In the genomic region with DNA sequence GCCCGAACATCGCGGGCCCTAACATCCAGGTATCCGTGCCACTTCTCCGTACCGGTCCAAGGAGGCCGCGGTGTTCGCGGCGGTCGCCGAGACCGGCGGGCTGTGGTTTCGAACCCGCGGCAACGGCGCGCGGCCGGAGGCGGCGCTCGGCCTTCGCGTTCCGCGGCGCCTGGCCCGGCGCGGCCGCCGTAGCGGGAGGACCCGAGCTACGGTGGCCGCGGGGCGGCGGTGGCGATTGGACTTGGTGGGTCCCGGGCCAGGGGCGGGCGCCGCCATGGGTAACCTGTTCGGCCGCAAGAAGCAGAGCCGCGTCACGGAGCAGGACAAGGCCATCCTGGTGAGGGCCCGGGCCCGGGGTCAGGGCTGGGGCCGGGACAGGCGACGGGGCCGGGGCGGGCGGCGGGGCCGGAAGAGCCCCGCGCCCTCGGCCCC, we compare ENCODE assay signal across 1 cellular context.
A peak's percentile ranks its signal among the peaks of the same experiment; 100 is the strongest.
TF ChIP-seq lines count a peak whose summit lies in the region.

A gene (plus strand): TSS at position 197 of the 432 bp plus-strand sequence. CDS start 78 bp downstream, at position 275.

TF ChIP-seq in K562, 482 proteins besides CTCF, POLR2A, EP300 and RAD21 (continued from another document and continues in another):
- TF ChIP-seq, protein P1, sequence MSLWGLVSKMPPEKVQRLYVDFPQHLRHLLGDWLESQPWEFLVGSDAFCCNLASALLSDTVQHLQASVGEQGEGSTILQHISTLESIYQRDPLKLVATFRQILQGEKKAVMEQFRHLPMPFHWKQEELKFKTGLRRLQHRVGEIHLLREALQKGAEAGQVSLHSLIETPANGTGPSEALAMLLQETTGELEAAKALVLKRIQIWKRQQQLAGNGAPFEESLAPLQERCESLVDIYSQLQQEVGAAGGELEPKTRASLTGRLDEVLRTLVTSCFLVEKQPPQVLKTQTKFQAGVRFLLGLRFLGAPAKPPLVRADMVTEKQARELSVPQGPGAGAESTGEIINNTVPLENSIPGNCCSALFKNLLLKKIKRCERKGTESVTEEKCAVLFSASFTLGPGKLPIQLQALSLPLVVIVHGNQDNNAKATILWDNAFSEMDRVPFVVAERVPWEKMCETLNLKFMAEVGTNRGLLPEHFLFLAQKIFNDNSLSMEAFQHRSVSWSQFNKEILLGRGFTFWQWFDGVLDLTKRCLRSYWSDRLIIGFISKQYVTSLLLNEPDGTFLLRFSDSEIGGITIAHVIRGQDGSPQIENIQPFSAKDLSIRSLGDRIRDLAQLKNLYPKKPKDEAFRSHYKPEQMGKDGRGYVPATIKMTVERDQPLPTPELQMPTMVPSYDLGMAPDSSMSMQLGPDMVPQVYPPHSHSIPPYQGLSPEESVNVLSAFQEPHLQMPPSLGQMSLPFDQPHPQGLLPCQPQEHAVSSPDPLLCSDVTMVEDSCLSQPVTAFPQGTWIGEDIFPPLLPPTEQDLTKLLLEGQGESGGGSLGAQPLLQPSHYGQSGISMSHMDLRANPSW (CRISPR knock-in tag; IDR thresholded peaks at IDR 0.05) = no peak
- TF ChIP-seq ZNF445 (CRISPR knock-in tag; IDR thresholded peaks at IDR 0.05; ENCODE audit: low read depth) (no peak), RBBP5 (IDR thresholded peaks at IDR 0.05; ENCODE audit: borderline replicate concordance, insufficient read depth, low read length, poor library complexity, severe bottlenecking) (peak; percentile 89), ZNF57 (CRISPR knock-in tag; IDR thresholded peaks at IDR 0.05) (no peak), TCF7L2 (IDR thresholded peaks at IDR 0.05; ENCODE audit: low read depth, low read length) (no peak), ZBTB7A (IDR thresholded peaks at IDR 0.05; ENCODE audit: borderline replicate concordance, control insufficient read depth, low read depth, low read length) (peak; percentile 94), NFYB (IDR thresholded peaks at IDR 0.05; ENCODE audit: extremely low read depth, insufficient read length) (no peak), FOS (IDR thresholded peaks at IDR 0.05; ENCODE audit: extremely low read depth, insufficient read length) (no peak), CBFA2T3 (IDR thresholded peaks at IDR 0.05) (no peak), ZNF830 (CRISPR knock-in tag; IDR thresholded peaks at IDR 0.05) (no peak), SPI1 (IDR thresholded peaks at IDR 0.05; ENCODE audit: borderline replicate concordance, low read depth, low read length) (no peak), SETDB1 (IDR thresholded peaks at IDR 0.05; ENCODE audit: low read length) (no peak), PRPF4 (IDR thresholded peaks at IDR 0.05; ENCODE audit: insufficient read depth, low read depth, low read length, poor library complexity, severe bottlenecking) (no peak), PTBP1 (IDR thresholded peaks at IDR 0.05; ENCODE audit: low read depth, low read length) (no peak), SUPT5H (IDR thresholded peaks at IDR 0.05) (no peak), CBFA2T2 (conservative IDR thresholded peaks at IDR 0.05) (no peak), RBM14 (IDR thresholded peaks at IDR 0.05; ENCODE audit: borderline replicate concordance, insufficient read depth, low read depth, low read length) (no peak), POLR2AphosphoS5 (IDR thresholded peaks at IDR 0.05; ENCODE audit: control insufficient read depth, insufficient read depth, low read depth, low read length) (no peak), ZNF12 (CRISPR knock-in tag; IDR thresholded peaks at IDR 0.05) (peak; percentile 63; the same call in 1 of the 2 replicates), ZNF77 (CRISPR knock-in tag; IDR thresholded peaks at IDR 0.05) (no peak), CBFB (CRISPR knock-in tag; IDR thresholded peaks at IDR 0.05) (no peak), SP1 (CRISPR knock-in tag; IDR thresholded peaks at IDR 0.05) (no peak), ZKSCAN1 (IDR thresholded peaks at IDR 0.05; ENCODE audit: low read depth, low read length) (no peak), TAF7 (tag; IDR thresholded peaks at IDR 0.05) (no peak), SMAD1 (IDR thresholded peaks at IDR 0.05; ENCODE audit: low read depth, low read length, partially characterized antibody) (no peak), ZNF780A (CRISPR knock-in tag; IDR thresholded peaks at IDR 0.05) (no peak), KLF13 (tag; IDR thresholded peaks at IDR 0.05; ENCODE audit: borderline replicate concordance, low read depth) (no peak), SMARCE1 (IDR thresholded peaks at IDR 0.05) (no peak), ZFX (CRISPR knock-in tag; IDR thresholded peaks at IDR 0.05) (peak; percentile 69), HOXB6 (CRISPR knock-in tag; IDR thresholded peaks at IDR 0.05; ENCODE audit: borderline replicate concordance) (no peak), ZNF75A (CRISPR knock-in tag; IDR thresholded peaks at IDR 0.05) (no peak), HLTF (IDR thresholded peaks at IDR 0.05) (no peak), NR3C1 (CRISPR knock-in tag; IDR thresholded peaks at IDR 0.05) (no peak), MCM2 (IDR thresholded peaks at IDR 0.05; ENCODE audit: low read depth) (no peak), RBFOX2 (IDR thresholded peaks at IDR 0.05; ENCODE audit: low read depth, low read length) (peak; percentile 64), DNMT1 (IDR thresholded peaks at IDR 0.05) (no peak), FOXM1 (IDR thresholded peaks at IDR 0.05; ENCODE audit: low read depth) (no peak), FOXM1 (CRISPR knock-in tag; IDR thresholded peaks at IDR 0.05; ENCODE audit: low read depth) (0 out of 2 replicates have a peak, but pooled peaks have one; percentile 68), NEUROD1 (IDR thresholded peaks at IDR 0.05; ENCODE audit: borderline replicate concordance, low read depth, low read length, partially characterized antibody) (peak; percentile 81), ARHGAP35 (IDR thresholded peaks at IDR 0.05; ENCODE audit: partially characterized antibody) (no peak), ESRRB (CRISPR knock-in tag; IDR thresholded peaks at IDR 0.05; ENCODE audit: borderline replicate concordance) (no peak), ZNF311 (CRISPR knock-in tag; IDR thresholded peaks at IDR 0.05) (no peak)
- TF ChIP-seq, protein P2, sequence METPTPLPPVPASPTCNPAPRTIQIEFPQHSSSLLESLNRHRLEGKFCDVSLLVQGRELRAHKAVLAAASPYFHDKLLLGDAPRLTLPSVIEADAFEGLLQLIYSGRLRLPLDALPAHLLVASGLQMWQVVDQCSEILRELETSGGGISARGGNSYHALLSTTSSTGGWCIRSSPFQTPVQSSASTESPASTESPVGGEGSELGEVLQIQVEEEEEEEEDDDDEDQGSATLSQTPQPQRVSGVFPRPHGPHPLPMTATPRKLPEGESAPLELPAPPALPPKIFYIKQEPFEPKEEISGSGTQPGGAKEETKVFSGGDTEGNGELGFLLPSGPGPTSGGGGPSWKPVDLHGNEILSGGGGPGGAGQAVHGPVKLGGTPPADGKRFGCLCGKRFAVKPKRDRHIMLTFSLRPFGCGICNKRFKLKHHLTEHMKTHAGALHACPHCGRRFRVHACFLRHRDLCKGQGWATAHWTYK (CRISPR knock-in tag; IDR thresholded peaks at IDR 0.05) = no peak
- TF ChIP-seq, protein P3, sequence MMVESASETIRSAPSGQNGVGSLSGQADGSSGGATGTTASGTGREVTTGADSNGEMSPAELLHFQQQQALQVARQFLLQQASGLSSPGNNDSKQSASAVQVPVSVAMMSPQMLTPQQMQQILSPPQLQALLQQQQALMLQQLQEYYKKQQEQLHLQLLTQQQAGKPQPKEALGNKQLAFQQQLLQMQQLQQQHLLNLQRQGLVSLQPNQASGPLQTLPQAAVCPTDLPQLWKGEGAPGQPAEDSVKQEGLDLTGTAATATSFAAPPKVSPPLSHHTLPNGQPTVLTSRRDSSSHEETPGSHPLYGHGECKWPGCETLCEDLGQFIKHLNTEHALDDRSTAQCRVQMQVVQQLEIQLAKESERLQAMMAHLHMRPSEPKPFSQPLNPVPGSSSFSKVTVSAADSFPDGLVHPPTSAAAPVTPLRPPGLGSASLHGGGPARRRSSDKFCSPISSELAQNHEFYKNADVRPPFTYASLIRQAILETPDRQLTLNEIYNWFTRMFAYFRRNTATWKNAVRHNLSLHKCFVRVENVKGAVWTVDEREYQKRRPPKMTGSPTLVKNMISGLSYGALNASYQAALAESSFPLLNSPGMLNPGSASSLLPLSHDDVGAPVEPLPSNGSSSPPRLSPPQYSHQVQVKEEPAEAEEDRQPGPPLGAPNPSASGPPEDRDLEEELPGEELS (CRISPR knock-in tag; IDR thresholded peaks at IDR 0.05; ENCODE audit: borderline replicate concordance) = no peak
- TF ChIP-seq, protein P4, sequence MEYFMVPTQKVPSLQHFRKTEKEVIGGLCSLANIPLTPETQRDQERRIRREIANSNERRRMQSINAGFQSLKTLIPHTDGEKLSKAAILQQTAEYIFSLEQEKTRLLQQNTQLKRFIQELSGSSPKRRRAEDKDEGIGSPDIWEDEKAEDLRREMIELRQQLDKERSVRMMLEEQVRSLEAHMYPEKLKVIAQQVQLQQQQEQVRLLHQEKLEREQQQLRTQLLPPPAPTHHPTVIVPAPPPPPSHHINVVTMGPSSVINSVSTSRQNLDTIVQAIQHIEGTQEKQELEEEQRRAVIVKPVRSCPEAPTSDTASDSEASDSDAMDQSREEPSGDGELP (CRISPR knock-in tag; IDR thresholded peaks at IDR 0.05; ENCODE audit: borderline replicate concordance) = no peak
- TF ChIP-seq, protein P5, sequence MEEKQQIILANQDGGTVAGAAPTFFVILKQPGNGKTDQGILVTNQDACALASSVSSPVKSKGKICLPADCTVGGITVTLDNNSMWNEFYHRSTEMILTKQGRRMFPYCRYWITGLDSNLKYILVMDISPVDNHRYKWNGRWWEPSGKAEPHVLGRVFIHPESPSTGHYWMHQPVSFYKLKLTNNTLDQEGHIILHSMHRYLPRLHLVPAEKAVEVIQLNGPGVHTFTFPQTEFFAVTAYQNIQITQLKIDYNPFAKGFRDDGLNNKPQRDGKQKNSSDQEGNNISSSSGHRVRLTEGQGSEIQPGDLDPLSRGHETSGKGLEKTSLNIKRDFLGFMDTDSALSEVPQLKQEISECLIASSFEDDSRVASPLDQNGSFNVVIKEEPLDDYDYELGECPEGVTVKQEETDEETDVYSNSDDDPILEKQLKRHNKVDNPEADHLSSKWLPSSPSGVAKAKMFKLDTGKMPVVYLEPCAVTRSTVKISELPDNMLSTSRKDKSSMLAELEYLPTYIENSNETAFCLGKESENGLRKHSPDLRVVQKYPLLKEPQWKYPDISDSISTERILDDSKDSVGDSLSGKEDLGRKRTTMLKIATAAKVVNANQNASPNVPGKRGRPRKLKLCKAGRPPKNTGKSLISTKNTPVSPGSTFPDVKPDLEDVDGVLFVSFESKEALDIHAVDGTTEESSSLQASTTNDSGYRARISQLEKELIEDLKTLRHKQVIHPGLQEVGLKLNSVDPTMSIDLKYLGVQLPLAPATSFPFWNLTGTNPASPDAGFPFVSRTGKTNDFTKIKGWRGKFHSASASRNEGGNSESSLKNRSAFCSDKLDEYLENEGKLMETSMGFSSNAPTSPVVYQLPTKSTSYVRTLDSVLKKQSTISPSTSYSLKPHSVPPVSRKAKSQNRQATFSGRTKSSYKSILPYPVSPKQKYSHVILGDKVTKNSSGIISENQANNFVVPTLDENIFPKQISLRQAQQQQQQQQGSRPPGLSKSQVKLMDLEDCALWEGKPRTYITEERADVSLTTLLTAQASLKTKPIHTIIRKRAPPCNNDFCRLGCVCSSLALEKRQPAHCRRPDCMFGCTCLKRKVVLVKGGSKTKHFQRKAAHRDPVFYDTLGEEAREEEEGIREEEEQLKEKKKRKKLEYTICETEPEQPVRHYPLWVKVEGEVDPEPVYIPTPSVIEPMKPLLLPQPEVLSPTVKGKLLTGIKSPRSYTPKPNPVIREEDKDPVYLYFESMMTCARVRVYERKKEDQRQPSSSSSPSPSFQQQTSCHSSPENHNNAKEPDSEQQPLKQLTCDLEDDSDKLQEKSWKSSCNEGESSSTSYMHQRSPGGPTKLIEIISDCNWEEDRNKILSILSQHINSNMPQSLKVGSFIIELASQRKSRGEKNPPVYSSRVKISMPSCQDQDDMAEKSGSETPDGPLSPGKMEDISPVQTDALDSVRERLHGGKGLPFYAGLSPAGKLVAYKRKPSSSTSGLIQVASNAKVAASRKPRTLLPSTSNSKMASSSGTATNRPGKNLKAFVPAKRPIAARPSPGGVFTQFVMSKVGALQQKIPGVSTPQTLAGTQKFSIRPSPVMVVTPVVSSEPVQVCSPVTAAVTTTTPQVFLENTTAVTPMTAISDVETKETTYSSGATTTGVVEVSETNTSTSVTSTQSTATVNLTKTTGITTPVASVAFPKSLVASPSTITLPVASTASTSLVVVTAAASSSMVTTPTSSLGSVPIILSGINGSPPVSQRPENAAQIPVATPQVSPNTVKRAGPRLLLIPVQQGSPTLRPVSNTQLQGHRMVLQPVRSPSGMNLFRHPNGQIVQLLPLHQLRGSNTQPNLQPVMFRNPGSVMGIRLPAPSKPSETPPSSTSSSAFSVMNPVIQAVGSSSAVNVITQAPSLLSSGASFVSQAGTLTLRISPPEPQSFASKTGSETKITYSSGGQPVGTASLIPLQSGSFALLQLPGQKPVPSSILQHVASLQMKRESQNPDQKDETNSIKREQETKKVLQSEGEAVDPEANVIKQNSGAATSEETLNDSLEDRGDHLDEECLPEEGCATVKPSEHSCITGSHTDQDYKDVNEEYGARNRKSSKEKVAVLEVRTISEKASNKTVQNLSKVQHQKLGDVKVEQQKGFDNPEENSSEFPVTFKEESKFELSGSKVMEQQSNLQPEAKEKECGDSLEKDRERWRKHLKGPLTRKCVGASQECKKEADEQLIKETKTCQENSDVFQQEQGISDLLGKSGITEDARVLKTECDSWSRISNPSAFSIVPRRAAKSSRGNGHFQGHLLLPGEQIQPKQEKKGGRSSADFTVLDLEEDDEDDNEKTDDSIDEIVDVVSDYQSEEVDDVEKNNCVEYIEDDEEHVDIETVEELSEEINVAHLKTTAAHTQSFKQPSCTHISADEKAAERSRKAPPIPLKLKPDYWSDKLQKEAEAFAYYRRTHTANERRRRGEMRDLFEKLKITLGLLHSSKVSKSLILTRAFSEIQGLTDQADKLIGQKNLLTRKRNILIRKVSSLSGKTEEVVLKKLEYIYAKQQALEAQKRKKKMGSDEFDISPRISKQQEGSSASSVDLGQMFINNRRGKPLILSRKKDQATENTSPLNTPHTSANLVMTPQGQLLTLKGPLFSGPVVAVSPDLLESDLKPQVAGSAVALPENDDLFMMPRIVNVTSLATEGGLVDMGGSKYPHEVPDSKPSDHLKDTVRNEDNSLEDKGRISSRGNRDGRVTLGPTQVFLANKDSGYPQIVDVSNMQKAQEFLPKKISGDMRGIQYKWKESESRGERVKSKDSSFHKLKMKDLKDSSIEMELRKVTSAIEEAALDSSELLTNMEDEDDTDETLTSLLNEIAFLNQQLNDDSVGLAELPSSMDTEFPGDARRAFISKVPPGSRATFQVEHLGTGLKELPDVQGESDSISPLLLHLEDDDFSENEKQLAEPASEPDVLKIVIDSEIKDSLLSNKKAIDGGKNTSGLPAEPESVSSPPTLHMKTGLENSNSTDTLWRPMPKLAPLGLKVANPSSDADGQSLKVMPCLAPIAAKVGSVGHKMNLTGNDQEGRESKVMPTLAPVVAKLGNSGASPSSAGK (IDR thresholded peaks at IDR 0.05) = no peak
- TF ChIP-seq, protein P6, sequence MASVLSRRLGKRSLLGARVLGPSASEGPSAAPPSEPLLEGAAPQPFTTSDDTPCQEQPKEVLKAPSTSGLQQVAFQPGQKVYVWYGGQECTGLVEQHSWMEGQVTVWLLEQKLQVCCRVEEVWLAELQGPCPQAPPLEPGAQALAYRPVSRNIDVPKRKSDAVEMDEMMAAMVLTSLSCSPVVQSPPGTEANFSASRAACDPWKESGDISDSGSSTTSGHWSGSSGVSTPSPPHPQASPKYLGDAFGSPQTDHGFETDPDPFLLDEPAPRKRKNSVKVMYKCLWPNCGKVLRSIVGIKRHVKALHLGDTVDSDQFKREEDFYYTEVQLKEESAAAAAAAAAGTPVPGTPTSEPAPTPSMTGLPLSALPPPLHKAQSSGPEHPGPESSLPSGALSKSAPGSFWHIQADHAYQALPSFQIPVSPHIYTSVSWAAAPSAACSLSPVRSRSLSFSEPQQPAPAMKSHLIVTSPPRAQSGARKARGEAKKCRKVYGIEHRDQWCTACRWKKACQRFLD (CRISPR knock-in tag; IDR thresholded peaks at IDR 0.05) = no peak
